ENCODE assay signal across 27 cellular contexts in the genomic region with DNA sequence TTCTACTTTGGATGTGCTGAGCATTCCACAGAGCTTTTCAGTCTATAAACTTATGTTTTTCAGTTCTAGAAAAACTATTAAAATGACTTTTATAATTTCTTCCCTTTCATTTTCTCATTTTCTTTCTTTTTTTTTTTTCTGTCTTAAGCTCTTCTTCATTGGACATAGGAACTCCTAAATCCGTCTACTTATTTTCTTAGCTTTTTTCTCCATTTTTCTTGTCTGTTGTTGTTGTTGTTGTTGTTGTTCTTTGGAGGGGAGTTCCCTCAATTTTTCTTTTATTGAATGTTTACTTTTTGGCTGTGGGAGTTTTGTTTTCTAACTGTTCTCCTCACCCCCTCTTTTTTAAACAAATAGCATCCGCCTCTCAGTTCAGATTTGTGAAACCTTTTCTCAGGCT. TPM values are rescaled to one million over a fixed set of nuclear protein-coding genes. Genes with fewer than 3 reads are reported as not detected.
DNase-seq lines count a peak whose midpoint lies in the region; ATAC-seq, FAIRE-seq and TF ChIP-seq lines count a peak whose summit lies in the region.
"Had no signal": no experiment of that assay in that cellular context is flagged by ENCODE, and none has a peak within 500 bp of the region (broad histone marks: within the 10 kb centered on the region; RNA-seq: fewer than 3 reads in every experiment).

No MANE protein-coding gene starts in this region.

- intact Hi-C loops in Right ventricle myocardium inferior (cut with DNase I) = loop anchor here (5.0 kb wide), 1 partner anchor 41 kb away; no protein-coding TSS in a partner anchor
- intact Hi-C loops in IMR-90 (cut with micrococcal nuclease) = no loop called here

- H3K9ac ChIP-seq in IMR-90 (ENCODE audit: low read depth, low read length) = no peak overlapping the region; the same call in 1 of the 2 replicates

- H3K27ac Mint-ChIP-seq in osteocyte (ENCODE audit: unreplicated experiment) (peak overlapping the region; percentile 31), mesothelial cell of epicardium (no peak overlapping the region)
- no peak overlapping the region for H3K27ac Mint-ChIP-seq in activated naive CD4-positive, alpha-beta T cell treated with anti-CD3 and anti-CD28 coated beads, Interleukin-2, amount 10 ng/mL, durations not matched to agents 7 days and 5 days
- H3K27ac Mint-ChIP-seq: CD14-positive monocyte; IgD-negative memory B cell; naive thymus-derived CD4-positive, alpha-beta T cell had no signal

- no peak overlapping the region for H4K8ac ChIP-seq in IMR-90 (ENCODE audit: low read depth in 2 of 2, low read length in 2 of 2)

- H2BK120ac ChIP-seq in IMR-90 (ENCODE audit: low read depth, low read length) = no peak overlapping the region

- BruUV-seq in IMR-90 (replicated peaks; lab: Mats Ljungman, UMichigan) = no TSS peak

- peak overlapping the region; percentile 51 for H3K27ac ChIP-seq in cardiac muscle cell
- no peak overlapping the region for H3K27ac ChIP-seq in IMR-90 (ENCODE audit: insufficient read depth, low read length)
- H3K27ac ChIP-seq: epithelial cell of prostate, suprapubic skin, upper lobe of right lung had no signal

- no peak for ATAC-seq in Right ventricle myocardium inferior
- no peak for ATAC-seq in IMR-90 (ENCODE audit: low read depth)
- ATAC-seq in GM19467 (IDR thresholded peaks at IDR 0.05; ENCODE audit: unreplicated experiment) = no peak
- ATAC-seq: naive thymus-derived CD4-positive, alpha-beta T cell had no signal

- dilution Hi-C loops in IMR-90 (cut with HindIII; ENCODE audit: low sequenced_read_pairs, unreplicated experiment) = no loop called here

- no peak for TF ChIP-seq CTCF in cardiac muscle cell (IDR thresholded peaks at IDR 0.05; ENCODE audit: low read depth, low read length)
- TF ChIP-seq CTCF in IMR-90 (conservative IDR thresholded peaks at IDR 0.05; ENCODE audit: low read depth, low read length) = no peak
- no peak for TF ChIP-seq CTCF in osteocyte (IDR thresholded peaks at IDR 0.05)
- no peak for TF ChIP-seq CTCF in mesothelial cell of epicardium (IDR thresholded peaks at IDR 0.05; ENCODE audit: unreplicated experiment)

- no peaks in the 10 kb centered on the region for H3K27me3 ChIP-seq in cardiac muscle cell
- no peaks in the 10 kb centered on the region for H3K27me3 ChIP-seq in IMR-90 (ENCODE audit: control insufficient read depth, insufficient read depth, low read length)
- H3K27me3 ChIP-seq: suprapubic skin, upper lobe of right lung had no signal

- no peak overlapping the region for H2AFZ ChIP-seq in IMR-90 (replicated peaks; ENCODE audit: low read length, poor library complexity)

- no peak overlapping the region for H2BK15ac ChIP-seq in IMR-90 (ENCODE audit: low read depth, low read length)

- no peak overlapping the region for H2AK9ac ChIP-seq in IMR-90 (replicated peaks; ENCODE audit: low read depth, low read length, poor library complexity)

- peaks cover 41% of the 10 kb centered on the region for H3K4me1 ChIP-seq in cardiac muscle cell (ENCODE audit: low read depth)
- peaks cover 22% of the 10 kb centered on the region for H3K4me1 ChIP-seq in IMR-90 (ENCODE audit: control insufficient read depth, insufficient read depth, low read length)

- no peaks in the 10 kb centered on the region for H3K9me3 ChIP-seq in cardiac muscle cell (ENCODE audit: low read depth)
- no peaks in the 10 kb centered on the region for H3K9me3 ChIP-seq in IMR-90 (ENCODE audit: control insufficient read depth, insufficient read depth, low read length)
- H3K9me3 ChIP-seq: Caco-2, suprapubic skin, upper lobe of right lung had no signal

- H3K4me3 Mint-ChIP-seq in osteocyte (ENCODE audit: unreplicated experiment) (no peak overlapping the region), mesothelial cell of epicardium (no peak overlapping the region)
- no peak overlapping the region for H3K4me3 Mint-ChIP-seq in activated naive CD4-positive, alpha-beta T cell treated with anti-CD3 and anti-CD28 coated beads, Interleukin-2, amount 10 ng/mL, durations not matched to agents 7 days and 5 days
- H3K4me3 Mint-ChIP-seq: CD14-positive monocyte; IgD-negative memory B cell; naive thymus-derived CD4-positive, alpha-beta T cell had no signal

- H3K27me3 Mint-ChIP-seq in osteocyte (ENCODE audit: unreplicated experiment) (no peaks in the 10 kb centered on the region), mesothelial cell of epicardium (ENCODE audit: low read depth) (no peaks in the 10 kb centered on the region)
- H3K27me3 Mint-ChIP-seq in activated naive CD4-positive, alpha-beta T cell treated with anti-CD3 and anti-CD28 coated beads, Interleukin-2, amount 10 ng/mL, durations not matched to agents 7 days and 5 days = peaks cover 16% of the 10 kb centered on the region

- peak; percentile 83 for FAIRE-seq in endometrium (lab: Jason Lieb, UNC)
- FAIRE-seq: GM12892, keratinocyte had no signal

- no peaks in the 10 kb centered on the region for H3K9me3 Mint-ChIP-seq in osteocyte (ENCODE audit: unreplicated experiment)
- no peaks in the 10 kb centered on the region for H3K9me3 Mint-ChIP-seq in activated naive CD4-positive, alpha-beta T cell treated with anti-CD3 and anti-CD28 coated beads, Interleukin-2, amount 10 ng/mL, durations not matched to agents 7 days and 5 days
- no peaks in the 10 kb centered on the region for H3K9me3 Mint-ChIP-seq in mesothelial cell of epicardium
- H3K9me3 Mint-ChIP-seq: CD14-positive monocyte, IgD-negative memory B cell had no signal

- WGBS in IMR-90 (ENCODE audit: extremely low coverage in 2 of 2, insufficient read length in 1 of 2), 2 experiments = no CpG with 5 or more reads among the region's 2 CpGs

- H3K4me2 ChIP-seq in IMR-90 (ENCODE audit: low read depth, low read length) = peak overlapping the region; percentile 64

- H4K91ac ChIP-seq in IMR-90 (ENCODE audit: insufficient read depth, low read depth, low read length) = no peak overlapping the region

- H3K56ac ChIP-seq in IMR-90 (ENCODE audit: extremely low read depth, insufficient read depth, low read length) = no peak overlapping the region

- H2BK5ac ChIP-seq in IMR-90 (ENCODE audit: low read depth, low read length, poor library complexity, severe bottlenecking) = no peak overlapping the region

- no peak overlapping the region for H3K14ac ChIP-seq in IMR-90 (replicated peaks; ENCODE audit: low read depth, low read length)

- H3K9me1 ChIP-seq in IMR-90 (ENCODE audit: insufficient read depth, low read length) = peaks cover 33% of the 10 kb centered on the region

- H2AK5ac ChIP-seq in IMR-90 (ENCODE audit: low read depth, low read length) = no peak overlapping the region

- CTCF ChIA-PET in IMR-90 (lab: Yijun Ruan, JAX) = interaction anchor here (0.7 kb wide), 1 partner anchor 125 kb away, joined by 3 read pairs; no protein-coding TSS in a partner anchor
- CTCF ChIA-PET in activated naive CD4-positive, alpha-beta T cell treated with anti-CD3 and anti-CD28 coated beads, Interleukin-2, amount 10 ng/mL, durations not matched to agents 7 days and 5 days (lab: Charles Lee) = no interaction called here

- no peak overlapping the region for H3K4ac ChIP-seq in IMR-90 (ENCODE audit: low read depth, low read length)

- no peak for TF ChIP-seq RAD21 in IMR-90 (IDR thresholded peaks at IDR 0.05; ENCODE audit: low read length)

- no peak overlapping the region for H3K4me3 ChIP-seq in cardiac muscle cell
- no peak overlapping the region for H3K4me3 ChIP-seq in IMR-90 (ENCODE audit: insufficient read depth, low read depth, low read length)
- H3K4me3 ChIP-seq: skin epidermis, suprapubic skin, upper lobe of right lung had no signal

- POLR2A ChIA-PET in IMR-90 (lab: Charles Lee; ENCODE audit: unreplicated experiment) = interaction anchor here (0.7 kb wide), 1 partner anchor 643 kb away, joined by 4 read pairs; no protein-coding TSS in a partner anchor

- H3K79me1 ChIP-seq in IMR-90 (ENCODE audit: low read depth in 1 of 2, low read length in 2 of 2) = peaks cover 0 to 55% of the 10 kb centered on the region in 2 experiments; a peak in 3 of 4 replicates

- H4K20me1 ChIP-seq in IMR-90 (ENCODE audit: insufficient read depth, low read length) = peaks cover 83% of the 10 kb centered on the region

- H3K36me3 ChIP-seq in cardiac muscle cell (no peaks in the 10 kb centered on the region), IMR-90 (ENCODE audit: control insufficient read depth, insufficient read depth, low read length) (no peaks in the 10 kb centered on the region)
- H3K36me3 ChIP-seq: suprapubic skin, upper lobe of right lung had no signal

- H3K36me3 Mint-ChIP-seq in osteocyte (ENCODE audit: unreplicated experiment) (peaks cover 2% of the 10 kb centered on the region), mesothelial cell of epicardium (no peaks in the 10 kb centered on the region)
- no peaks in the 10 kb centered on the region for H3K36me3 Mint-ChIP-seq in activated naive CD4-positive, alpha-beta T cell treated with anti-CD3 and anti-CD28 coated beads, Interleukin-2, amount 10 ng/mL, durations not matched to agents 7 days and 5 days
- H3K36me3 Mint-ChIP-seq: IgD-negative memory B cell; naive thymus-derived CD4-positive, alpha-beta T cell had no signal

- H4K5ac ChIP-seq in IMR-90 (ENCODE audit: low read depth, low read length) = no peak overlapping the region

- no peak for DNase-seq in cardiac muscle cell (ENCODE audit: low read depth in 1 of 2, low spot score in 1 of 2)
- DNase-seq in Right ventricle myocardium inferior (ENCODE audit: missing footprints) = no peak
- no peak for DNase-seq in IMR-90
- DNase-seq in osteocyte (ENCODE audit: extremely low spot score, unreplicated experiment) = no peak
- DNase-seq in activated naive CD4-positive, alpha-beta T cell treated with anti-CD3 and anti-CD28 coated beads, Interleukin-2, amount 10 ng/mL, durations not matched to agents 7 days and 5 days = no peak
- DNase-seq in mesothelial cell of epicardium (ENCODE audit: low spot score in 2 of 2, unreplicated experiment in 2 of 2) = no peak
- DNase-seq: 8988T; activated CD4-positive, alpha-beta T cell treated with anti-CD3 and anti-CD28 coated beads, Interleukin-2, amount 50 U/mL, for 48 hours; activated CD4-positive, CD25-positive, alpha-beta regulatory T cell; activated naive CD4-positive, alpha-beta T cell; Caco-2; naive thymus-derived CD4-positive, alpha-beta T cell; NCI-H1048; NCI-H1694; occipital lobe; RPMI8226; stimulated activated naive CD4-positive, alpha-beta T cell; upper lobe of right lung had no signal

- H3K4me1 Mint-ChIP-seq in osteocyte (ENCODE audit: unreplicated experiment) = peaks cover 51% of the 10 kb centered on the region
- H3K4me1 Mint-ChIP-seq in activated naive CD4-positive, alpha-beta T cell treated with anti-CD3 and anti-CD28 coated beads, Interleukin-2, amount 10 ng/mL, durations not matched to agents 7 days and 5 days = peaks cover 2% of the 10 kb centered on the region
- peaks cover 33% of the 10 kb centered on the region for H3K4me1 Mint-ChIP-seq in mesothelial cell of epicardium

- in situ Hi-C loops in IMR-90 (cut with MboI; ENCODE audit: low sequenced_read_pairs) = no loop called here

- TF ChIP-seq POLR2A in IMR-90 (IDR thresholded peaks at IDR 0.05; ENCODE audit: low read depth, low read length) = no peak

- no peak overlapping the region for H2BK20ac ChIP-seq in IMR-90 (ENCODE audit: low read depth, low read length)

- peak overlapping the region; percentile 76; the same call in 1 of the 2 replicates for H3K23ac ChIP-seq in IMR-90 (ENCODE audit: low read depth, low read length)

- no peak overlapping the region for H3K18ac ChIP-seq in IMR-90 (ENCODE audit: low read depth, low read length)

RNA-seq across cellular contexts. Expression of a gene that starts 7.9 kb away (rescaled TPM):
- total RNA-seq in cardiac muscle cell (17.5 and 24.1 TPM in 2 replicates), Right ventricle myocardium inferior (21.8 TPM), IMR-90 (2012; rRNA removed) (53.9 and 57.4 TPM in 2 replicates), osteocyte (19.4 and 19.9 TPM in 2 replicates), mesothelial cell of epicardium (26.8 to 29.3 TPM (median 27.0 TPM) in 3 replicates)
- polyA plus RNA-seq in cardiac muscle cell (11.0 and 17.5 TPM in 2 replicates), IMR-90 (2012; rRNA removed) (21.3 and 21.8 TPM in 2 replicates)
- polyA plus RNA-seq in IMR-90 (2012; cell fraction: cytosol; rRNA removed) = 8.5 and 13.0 TPM in 2 replicates
- 11.5 and 16.7 TPM in 2 replicates for polyA plus RNA-seq in IMR-90 (2012; cell fraction: nucleus; rRNA removed; ENCODE audit: low replicate concordance)
